In genomic region chr2:15816226-15816625, GRCh38 we compare ENCODE assay signal across 5 cellular contexts.
"Had no signal": no experiment of that assay in that cellular context is flagged by ENCODE, and none has a peak within 500 bp of the region (broad histone marks: within the 10 kb centered on the region; RNA-seq: fewer than 3 reads in every experiment).

No MANE protein-coding gene starts in this region.

- H3K4me3 ChIP-seq: K562 had no signal

- DNase-seq: GOT3, H9, HCEC 1CT, IMR-90 had no signal

- H3K27ac Mint-ChIP-seq: H9 had no signal

- H3K4me3 Mint-ChIP-seq: H9 had no signal

- H3K9me3 Mint-ChIP-seq: H9 had no signal
